ENCODE assay signal across 11 cellular contexts in the genomic region with DNA sequence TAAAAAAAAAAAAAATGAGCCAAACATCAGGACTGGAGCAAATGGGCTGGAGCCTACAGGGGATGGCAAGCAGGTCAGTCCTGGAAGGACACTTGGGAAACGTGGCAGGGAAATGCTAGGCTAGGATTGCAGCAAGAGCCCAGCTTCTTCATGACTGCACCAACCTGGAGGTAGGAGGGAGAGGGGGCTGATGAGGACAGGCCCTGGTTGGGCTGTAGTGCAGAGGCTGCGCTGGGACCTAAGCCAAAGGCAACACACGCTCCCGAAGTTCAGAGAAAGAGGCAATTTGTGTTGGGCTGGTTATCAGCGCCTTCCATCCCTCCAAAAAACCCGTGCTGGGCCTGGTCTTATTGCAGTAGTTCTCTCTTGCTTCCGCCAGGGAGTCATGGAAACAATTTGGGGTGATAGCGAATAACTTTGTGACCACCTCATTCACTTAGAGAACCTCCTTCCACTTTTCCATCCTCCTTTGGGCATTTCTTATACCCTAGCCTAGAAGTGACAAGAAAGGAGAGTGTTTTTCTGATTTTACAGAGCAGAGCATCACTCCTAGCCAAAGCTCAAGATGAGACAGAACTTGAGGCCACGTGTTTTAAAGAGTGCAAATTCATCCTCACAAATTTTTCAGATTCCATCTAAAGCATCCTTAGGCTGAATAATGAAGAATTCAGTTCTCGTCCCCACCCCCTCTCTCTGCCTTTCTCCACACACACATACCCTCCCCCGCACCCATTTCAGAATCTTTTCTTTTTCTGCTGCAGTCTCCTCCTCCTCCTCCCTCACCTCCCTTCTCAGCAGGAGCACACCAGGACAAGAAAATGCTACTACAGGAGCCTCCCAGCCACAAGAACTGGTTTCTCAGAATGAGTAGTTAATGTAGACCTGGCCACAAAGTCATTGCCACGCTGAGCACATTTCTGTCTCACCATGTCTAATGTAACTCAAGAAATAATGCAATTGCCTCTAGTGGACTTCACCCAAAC.
DNase-seq lines count a peak whose midpoint lies in the region; ATAC-seq, FAIRE-seq and TF ChIP-seq lines count a peak whose summit lies in the region.
"Had no signal": no experiment of that assay in that cellular context is flagged by ENCODE, and none has a peak within 500 bp of the region (broad histone marks: within the 10 kb centered on the region; RNA-seq: fewer than 3 reads in every experiment).

No MANE protein-coding gene starts in this region.

- no peak overlapping the region for H3K9ac ChIP-seq in endothelial cell of umbilical vein (replicated peaks; ENCODE audit: extremely low read depth, insufficient read depth, low read length)

- CTCF ChIA-PET in endothelial cell of umbilical vein (lab: Charles Lee), result interaction anchor here (1.4 to 1.7 kb wide), 4 partner anchors 9 to 33 kb away, joined by 4 to 7 read pairs (median 6); no protein-coding TSS in a partner anchor

- intact Hi-C loops in endothelial cell of umbilical vein (cut with micrococcal nuclease), result no loop called here

- POLR2A ChIA-PET in endothelial cell of umbilical vein (lab: Charles Lee), result no interaction called here

- no peaks in the 10 kb centered on the region for H4K20me1 ChIP-seq in endothelial cell of umbilical vein (replicated peaks; ENCODE audit: control insufficient read depth, extremely low read depth, insufficient read depth, low read length)

- H3K9me3 Mint-ChIP-seq in mesothelial cell of epicardium, result no peaks in the 10 kb centered on the region

- H3K4me1 Mint-ChIP-seq in mesothelial cell of epicardium, result peaks cover 47% of the 10 kb centered on the region

- H3K4me1 ChIP-seq in endothelial cell of umbilical vein (ENCODE audit: control insufficient read depth, extremely low read depth, insufficient read depth, low read length), result no peaks in the 10 kb centered on the region

- no peak for TF ChIP-seq POLR2A in endothelial cell of umbilical vein (IDR thresholded peaks at IDR 0.05; ENCODE audit: low read depth, low read length)

- ATAC-seq in GM21447 (IDR thresholded peaks at IDR 0.05; ENCODE audit: unreplicated experiment), result no peak
- no peak for ATAC-seq in HG03135 (IDR thresholded peaks at IDR 0.05; ENCODE audit: unreplicated experiment)
- no peak for ATAC-seq in HG02870 (IDR thresholded peaks at IDR 0.05; ENCODE audit: unreplicated experiment)

- DNase-seq in AG20443 (ENCODE audit: low spot score) (peak; percentile 42), NCI-H446 treated with DMSO at 0.1 percent for 48 hours (lab: John Stamatoyannopoulos, UW) (peak; percentile 47), endothelial cell of umbilical vein (ENCODE audit: low read depth, low spot score) (peak; percentile 63), mesothelial cell of epicardium (ENCODE audit: low spot score in 2 of 2, unreplicated experiment in 2 of 2) (peak; percentile 31 to 55), SK-N-DZ (ENCODE audit: low spot score) (no peak)
- DNase-seq: AML-193, KBM-7, NCI-H748 treated with DMSO at 0.1 percent for 48 hours had no signal

- H3K9me3 ChIP-seq in endothelial cell of umbilical vein (replicated peaks; ENCODE audit: control insufficient read depth, insufficient read depth, low read length), result no peaks in the 10 kb centered on the region

- H2AFZ ChIP-seq in endothelial cell of umbilical vein (ENCODE audit: low read depth, low read length), result no peak overlapping the region

- dilution Hi-C loops in endothelial cell of umbilical vein (cut with MboI; ENCODE audit: extremely low pct_ligation_motif_present, low sequenced_read_pairs), result no loop called here

- H3K27ac Mint-ChIP-seq in mesothelial cell of epicardium, result peak overlapping the region; percentile 94

- no peak overlapping the region for H3K27ac ChIP-seq in endothelial cell of umbilical vein (ENCODE audit: insufficient read depth, low read depth, low read length)

- H3K36me3 ChIP-seq in endothelial cell of umbilical vein (ENCODE audit: control insufficient read depth in 2 of 2, extremely low read depth in 1 of 2, insufficient read depth in 2 of 2, low read length in 2 of 2), result no peaks in the 10 kb centered on the region

- H3K9me1 ChIP-seq in endothelial cell of umbilical vein (replicated peaks; ENCODE audit: control insufficient read depth, extremely low read depth, insufficient read depth, low read length), result no peaks in the 10 kb centered on the region

- H3K79me2 ChIP-seq in endothelial cell of umbilical vein (ENCODE audit: control insufficient read depth, insufficient read depth, low read length), result no peaks in the 10 kb centered on the region

- no peak overlapping the region for H3K4me3 ChIP-seq in endothelial cell of umbilical vein (replicated peaks in 1 of 3; ENCODE audit: insufficient read depth in 1 of 3, low read depth in 1 of 3, low read length in 3 of 3)

- H3K27me3 Mint-ChIP-seq in mesothelial cell of epicardium (ENCODE audit: low read depth), result peaks cover 16% of the 10 kb centered on the region

- H3K4me2 ChIP-seq in endothelial cell of umbilical vein (ENCODE audit: insufficient read depth, low read length), result no peak overlapping the region

- peaks cover 0 to 6% of the 10 kb centered on the region in 2 experiments for H3K27me3 ChIP-seq in endothelial cell of umbilical vein (ENCODE audit: control insufficient read depth in 2 of 2, insufficient read depth in 2 of 2, low read length in 2 of 2)

- no peak overlapping the region for H3K4me3 Mint-ChIP-seq in mesothelial cell of epicardium

- BruUV-seq in endothelial cell of umbilical vein (replicated peaks; lab: Mats Ljungman, UMichigan), result no TSS peak

- TF ChIP-seq CTCF in endothelial cell of umbilical vein (IDR thresholded peaks at IDR 0.05; ENCODE audit: extremely low read depth in 1 of 2, insufficient read depth in 1 of 2, low read depth in 1 of 2, low read length in 2 of 2) (no peak), mesothelial cell of epicardium (IDR thresholded peaks at IDR 0.05; ENCODE audit: unreplicated experiment) (no peak)

- no peaks in the 10 kb centered on the region for H3K36me3 Mint-ChIP-seq in mesothelial cell of epicardium

- peak; percentile 62 for FAIRE-seq in endothelial cell of umbilical vein (lab: Jason Lieb, UNC)

TF ChIP-seq in endothelial cell of umbilical vein, 7 proteins besides CTCF, POLR2A, EP300 and RAD21:
- no peak for TF ChIP-seq EZH2 (IDR thresholded peaks at IDR 0.05; ENCODE audit: borderline replicate concordance, low read depth, low read length, severe bottlenecking)
- TF ChIP-seq, protein P1, sequence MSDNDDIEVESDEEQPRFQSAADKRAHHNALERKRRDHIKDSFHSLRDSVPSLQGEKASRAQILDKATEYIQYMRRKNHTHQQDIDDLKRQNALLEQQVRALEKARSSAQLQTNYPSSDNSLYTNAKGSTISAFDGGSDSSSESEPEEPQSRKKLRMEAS (IDR thresholded peaks at IDR 0.05; ENCODE audit: insufficient read depth, insufficient read length), result no peak
